In the genomic region with DNA sequence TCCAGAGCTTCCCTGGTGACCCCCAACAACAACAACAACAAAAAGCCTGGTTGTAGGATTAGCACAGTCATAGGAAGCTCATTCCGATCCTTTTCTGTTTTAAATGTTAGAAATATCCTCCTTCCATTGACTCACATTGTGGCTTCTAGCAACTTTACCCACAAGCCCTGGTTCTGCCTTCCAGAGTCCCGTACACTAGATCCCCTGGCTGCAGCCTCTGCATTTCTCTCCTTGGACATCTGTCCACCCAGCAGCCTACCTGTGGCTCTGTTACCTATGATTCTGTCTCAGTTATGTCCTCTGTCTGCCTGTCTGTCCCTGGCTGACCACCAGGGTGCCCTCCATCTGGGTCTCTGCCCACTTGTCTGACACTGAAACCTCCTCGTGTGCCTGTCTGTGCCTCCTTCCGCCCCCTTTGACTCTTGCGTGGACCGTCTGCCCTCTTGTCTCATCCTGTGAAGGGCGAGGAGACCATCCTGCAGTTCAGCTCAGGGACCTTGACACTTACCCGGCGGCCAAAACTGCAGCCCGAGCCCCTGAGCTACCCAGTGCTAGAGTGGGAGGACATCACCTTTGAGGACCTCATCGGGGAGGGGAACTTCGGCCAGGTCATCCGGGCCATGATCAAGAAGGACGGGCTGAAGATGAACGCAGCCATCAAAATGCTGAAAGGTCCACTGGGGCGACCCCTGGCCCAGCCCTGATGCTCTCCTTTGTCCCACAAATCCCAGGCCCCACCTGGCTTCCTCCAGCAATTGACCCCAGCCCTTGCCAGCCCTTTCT, we compare ENCODE assay signal across 16 cellular contexts. TPM values are rescaled to one million over a fixed set of nuclear protein-coding genes. Genes with fewer than 3 reads are reported as not detected.
DNase-seq lines count a peak whose midpoint lies in the region; ATAC-seq and TF ChIP-seq lines count a peak whose summit lies in the region.
"Had no signal": no experiment of that assay in that cellular context is flagged by ENCODE, and none has a peak within 500 bp of the region (broad histone marks: within the 10 kb centered on the region; RNA-seq: fewer than 3 reads in every experiment).

No MANE protein-coding gene starts in this region.

- CTCF ChIA-PET in HCT116 (lab: Charles Lee) = interaction anchor here (0.6 kb wide), 1 partner anchor 42 kb away, joined by 5 read pairs; the partner anchor contains the start of gene CDC20

- no peaks in the 10 kb centered on the region for H3K36me3 ChIP-seq in HCT116 (ENCODE audit: control insufficient read depth in 1 of 2, insufficient read depth in 2 of 2, low read length in 2 of 2)

- H3K9me3 Mint-ChIP-seq in neural crest cell = no peaks in the 10 kb centered on the region
- H3K9me3 Mint-ChIP-seq: activated naive CD8-positive, alpha-beta T cell treated with anti-CD3 and anti-CD28 coated beads, Interleukin-2, amount 50 U/mL, for 24 hours; memory B cell had no signal

- H3K27me3 Mint-ChIP-seq in neural crest cell (ENCODE audit: low read depth) = no peaks in the 10 kb centered on the region
- H3K27me3 Mint-ChIP-seq: activated naive CD8-positive, alpha-beta T cell treated with anti-CD3 and anti-CD28 coated beads, Interleukin-2, amount 50 U/mL, for 24 hours had no signal

- H2AFZ ChIP-seq in HCT116 (ENCODE audit: low read depth, low read length, poor library complexity, severe bottlenecking) = no peak overlapping the region

- intact Hi-C loops in HCT116 (cut with micrococcal nuclease) = no loop called here

- no peak overlapping the region for H3K4me2 ChIP-seq in HCT116 (ENCODE audit: low read length)

- no peaks in the 10 kb centered on the region for H4K20me1 ChIP-seq in HCT116 (ENCODE audit: insufficient read depth)

- peak overlapping the region; percentile 91 for H3K27ac Mint-ChIP-seq in neural crest cell (ENCODE audit: unreplicated experiment)
- H3K27ac Mint-ChIP-seq: activated naive CD8-positive, alpha-beta T cell treated with anti-CD3 and anti-CD28 coated beads, Interleukin-2, amount 50 U/mL, for 24 hours; memory B cell; progenitor cell of endocrine pancreas had no signal

- H3K79me2 ChIP-seq in HCT116 (ENCODE audit: insufficient read depth, low read length) = no peaks in the 10 kb centered on the region

- no peak for TF ChIP-seq POLR2A in HCT116 (IDR thresholded peaks at IDR 0.05; ENCODE audit: borderline replicate concordance, extremely low read depth, insufficient read depth, insufficient read length)

- H3K27ac ChIP-seq in HCT116 (ENCODE audit: low read depth, low read length) = no peak overlapping the region
- H3K27ac ChIP-seq: RWPE1, stomach had no signal

- TF ChIP-seq RAD21 in HCT116 (IDR thresholded peaks at IDR 0.05; ENCODE audit: low read depth) = no peak

- no peaks in the 10 kb centered on the region for H3K36me3 Mint-ChIP-seq in neural crest cell (ENCODE audit: low read depth)

- no peak overlapping the region for H3K4me3 ChIP-seq in HCT116 (replicated peaks in 1 of 2; ENCODE audit: low read depth in 1 of 2, low read length in 2 of 2)
- H3K4me3 ChIP-seq in cardiac fibroblast (replicated peaks in 1 of 2; ENCODE audit: low read depth in 2 of 2, low read length in 2 of 2) = no peak overlapping the region
- H3K4me3 ChIP-seq: stomach had no signal

- TF ChIP-seq CTCF in HCT116 (IDR thresholded peaks at IDR 0.05 in 2 of 3, conservative IDR thresholded peaks at IDR 0.05 in 1 of 3; ENCODE audit: borderline replicate concordance in 1 of 3, insufficient read depth in 1 of 3, low read depth in 2 of 3, low read length in 2 of 3) (peak in 2 of 3 experiments; percentile 35 to 45; a peak in 3 of 6 replicates), cardiac fibroblast (IDR thresholded peaks at IDR 0.05; ENCODE audit: low read depth, low read length) (peak; percentile 27), neural crest cell (conservative IDR thresholded peaks at IDR 0.05) (no peak)

- RAD21 ChIA-PET in HCT116 (lab: Charles Lee; ENCODE audit: low non-redundant PET in 1 of 2, low total read pairs in 2 of 2, uncharacterized antibody in 2 of 2, unreplicated experiment in 2 of 2) = no interaction called here

- H3K4me1 ChIP-seq in HCT116 (ENCODE audit: control insufficient read depth in 1 of 2, insufficient read depth in 2 of 2, low read length in 2 of 2) = peaks cover 0 to 23% of the 10 kb centered on the region in 2 experiments; a peak in 2 of 4 replicates
- H3K4me1 ChIP-seq: stomach had no signal

- no peaks in the 10 kb centered on the region for H3K9me3 ChIP-seq in HCT116 (ENCODE audit: control insufficient read depth in 1 of 2, insufficient read depth in 1 of 2, low read depth in 1 of 2, low read length in 2 of 2)
- H3K9me3 ChIP-seq: stomach had no signal

- DNase-seq in HCT116 (ENCODE audit: low read depth, low spot score) = no peak
- no peak for DNase-seq in cardiac fibroblast (ENCODE audit: low read depth in 2 of 2)
- DNase-seq in neural crest cell (ENCODE audit: low read depth, low spot score) = no peak
- no peak for DNase-seq in activated gamma-delta T cell (lab: John Stamatoyannopoulos, UW)
- no peak for DNase-seq in CD1c-positive myeloid dendritic cell (ENCODE audit: extremely low spot score)
- no peak for DNase-seq in EL
- DNase-seq: activated naive CD8-positive, alpha-beta T cell treated with anti-CD3 and anti-CD28 coated beads, Interleukin-2, amount 50 U/mL, for 24 hours; effector CD8-positive, alpha-beta T cell; hippocampal formation; NCI-H1048; stimulated activated CD4-positive, alpha-beta T cell treated with anti-CD3 and anti-CD28 coated beads, Interleukin-4, amount 100 ng/mL, for 4 hours; stomach had no signal

- POLR2A ChIA-PET in HCT116 (lab: Charles Lee) = no interaction called here

- H3K4me1 Mint-ChIP-seq in neural crest cell = peaks cover 40% of the 10 kb centered on the region
- H3K4me1 Mint-ChIP-seq: memory B cell had no signal

- no peak overlapping the region for H3K4me3 Mint-ChIP-seq in neural crest cell
- H3K4me3 Mint-ChIP-seq: activated naive CD8-positive, alpha-beta T cell treated with anti-CD3 and anti-CD28 coated beads, Interleukin-2, amount 50 U/mL, for 24 hours; memory B cell had no signal

- no peak overlapping the region for H3K9ac ChIP-seq in HCT116 (ENCODE audit: low read length)

- no peaks in the 10 kb centered on the region for H3K27me3 ChIP-seq in HCT116 (ENCODE audit: insufficient read depth, low read length)
- H3K27me3 ChIP-seq: stomach had no signal

- no peaks in the 10 kb centered on the region for H3K9me2 ChIP-seq in HCT116 (ENCODE audit: insufficient read depth)

- peak; percentile 56 for ATAC-seq in HCT116
- ATAC-seq: activated naive CD8-positive, alpha-beta T cell treated with anti-CD3 and anti-CD28 coated beads, Interleukin-2, amount 50 U/mL, for 24 hours had no signal

- BruUV-seq in HCT116 (replicated peaks; lab: Mats Ljungman, UMichigan) = no TSS peak

TF ChIP-seq in HCT116, 20 proteins besides CTCF, POLR2A, EP300 and RAD21:
- TF ChIP-seq ELF1 (IDR thresholded peaks at IDR 0.05; ENCODE audit: borderline replicate concordance, low read depth) (no peak), CBX3 (IDR thresholded peaks at IDR 0.05; ENCODE audit: low read depth) (no peak), SIN3A (IDR thresholded peaks at IDR 0.05; ENCODE audit: low read depth) (no peak)
- TF ChIP-seq, protein P1, sequence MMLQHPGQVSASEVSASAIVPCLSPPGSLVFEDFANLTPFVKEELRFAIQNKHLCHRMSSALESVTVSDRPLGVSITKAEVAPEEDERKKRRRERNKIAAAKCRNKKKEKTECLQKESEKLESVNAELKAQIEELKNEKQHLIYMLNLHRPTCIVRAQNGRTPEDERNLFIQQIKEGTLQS (IDR thresholded peaks at IDR 0.05) = no peak
- TF ChIP-seq, protein P2, sequence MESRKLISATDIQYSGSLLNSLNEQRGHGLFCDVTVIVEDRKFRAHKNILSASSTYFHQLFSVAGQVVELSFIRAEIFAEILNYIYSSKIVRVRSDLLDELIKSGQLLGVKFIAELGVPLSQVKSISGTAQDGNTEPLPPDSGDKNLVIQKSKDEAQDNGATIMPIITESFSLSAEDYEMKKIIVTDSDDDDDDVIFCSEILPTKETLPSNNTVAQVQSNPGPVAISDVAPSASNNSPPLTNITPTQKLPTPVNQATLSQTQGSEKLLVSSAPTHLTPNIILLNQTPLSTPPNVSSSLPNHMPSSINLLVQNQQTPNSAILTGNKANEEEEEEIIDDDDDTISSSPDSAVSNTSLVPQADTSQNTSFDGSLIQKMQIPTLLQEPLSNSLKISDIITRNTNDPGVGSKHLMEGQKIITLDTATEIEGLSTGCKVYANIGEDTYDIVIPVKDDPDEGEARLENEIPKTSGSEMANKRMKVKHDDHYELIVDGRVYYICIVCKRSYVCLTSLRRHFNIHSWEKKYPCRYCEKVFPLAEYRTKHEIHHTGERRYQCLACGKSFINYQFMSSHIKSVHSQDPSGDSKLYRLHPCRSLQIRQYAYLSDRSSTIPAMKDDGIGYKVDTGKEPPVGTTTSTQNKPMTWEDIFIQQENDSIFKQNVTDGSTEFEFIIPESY (IDR thresholded peaks at IDR 0.05; ENCODE audit: extremely low read depth, insufficient replicate concordance, low read length) = no peak

RNA-seq across cellular contexts. Expression of gene TIE1, which starts 16.1 kb away (rescaled TPM):
- total RNA-seq in HCT116 (2021; ENCODE audit: unreplicated experiment) = not detected
- polyA plus RNA-seq in HCT116 (2012) = 0.16 and 0.17 TPM in 2 replicates
- 2.2 and 2.8 TPM in 2 replicates for total RNA-seq in neural crest cell
- total RNA-seq: NCI-H460 had no signal

RNA-seq across cellular contexts. Expression of gene MPL, which starts 20.7 kb away (rescaled TPM):
- total RNA-seq in HCT116 (2021; ENCODE audit: unreplicated experiment) = not detected
- 0.11 and 0.16 TPM in 2 replicates for polyA plus RNA-seq in HCT116 (2012)
- not detected in 2 replicates for total RNA-seq in neural crest cell
- total RNA-seq: NCI-H460, stomach had no signal
- polyA plus RNA-seq: stomach had no signal

RNA-seq across cellular contexts. Expression of gene C1orf210, which starts 31.5 kb away (rescaled TPM):
- total RNA-seq in HCT116 (2021; ENCODE audit: unreplicated experiment) (7.6 TPM), neural crest cell (not detected in 2 replicates)
- polyA plus RNA-seq in HCT116 (2012) = 10.1 and 10.9 TPM in 2 replicates

RNA-seq across cellular contexts. Expression of gene CDC20, which starts 41.9 kb away (rescaled TPM):
- total RNA-seq in HCT116 (2021; ENCODE audit: unreplicated experiment) (355 TPM), neural crest cell (180 and 196 TPM in 2 replicates)
- polyA plus RNA-seq in HCT116 (2012) = 375 and 408 TPM in 2 replicates

RNA-seq across cellular contexts. Expression of gene TMEM125, which starts 47.1 kb away (rescaled TPM):
- total RNA-seq in HCT116 (2021; ENCODE audit: unreplicated experiment) (13.9 TPM), neural crest cell (0.14 TPM in 1 of 2 replicates, not detected in the other)
- 22.3 and 32.5 TPM in 2 replicates for polyA plus RNA-seq in HCT116 (2012)
- total RNA-seq: NCI-H460 had no signal
